21 cellular contexts compared by ENCODE assay signal in the genomic region with DNA sequence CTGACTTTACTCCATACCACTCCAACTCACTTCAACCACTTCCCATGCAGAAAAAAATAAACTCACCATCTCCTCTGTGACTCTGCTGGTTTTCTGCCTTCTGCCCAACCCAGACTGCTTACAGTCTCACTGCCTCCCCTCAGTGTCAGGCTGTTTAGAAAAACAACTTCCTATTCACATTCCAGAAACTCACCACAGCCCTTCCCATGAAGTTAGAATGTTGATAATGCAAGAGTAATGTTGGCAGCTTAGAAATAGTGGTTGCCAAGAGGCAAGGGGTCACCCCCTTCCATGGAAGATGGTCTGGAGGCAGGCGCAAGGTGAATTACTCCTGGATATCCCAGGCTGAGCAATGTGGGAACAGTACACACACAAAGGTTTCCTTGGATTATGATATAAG. TPM values are rescaled to one million over a fixed set of nuclear protein-coding genes. Genes with fewer than 3 reads are reported as not detected.
DNase-seq lines count a peak whose midpoint lies in the region; ATAC-seq and TF ChIP-seq lines count a peak whose summit lies in the region.
"Had no signal": no experiment of that assay in that cellular context is flagged by ENCODE, and none has a peak within 500 bp of the region (broad histone marks: within the 10 kb centered on the region; RNA-seq: fewer than 3 reads in every experiment).

Gene SELP, minus strand, starts transcription at position 119 of the 400 bp plus-strand sequence. Its CDS starts 50 bp downstream, at position 69.

- no peak for ATAC-seq in CD4-positive, CD25-positive, alpha-beta regulatory T cell (ENCODE audit: low read depth in 2 of 2)
- ATAC-seq in HG02973 (IDR thresholded peaks at IDR 0.05; ENCODE audit: unreplicated experiment) (no peak), HG03159 (IDR thresholded peaks at IDR 0.05; ENCODE audit: unreplicated experiment) (no peak)

- H3K36me3 Mint-ChIP-seq in CD4-positive, CD25-positive, alpha-beta regulatory T cell: peaks cover 32% of the 10 kb centered on the region

- peak within 1 kb of the TSS in 2 of 3 donors; percentile 74 to 75 for H3K27ac Mint-ChIP-seq in CD4-positive, CD25-positive, alpha-beta regulatory T cell
- H3K27ac Mint-ChIP-seq: activated CD4-positive, alpha-beta memory T cell treated with anti-CD3 and anti-CD28 coated beads for 36 hours had no signal

- H3K4me1 Mint-ChIP-seq in CD4-positive, CD25-positive, alpha-beta regulatory T cell: peaks cover 9 to 47% (median 38%) of the 10 kb centered on the region in 4 donors

- H3K36me3 ChIP-seq in CD4-positive, CD25-positive, alpha-beta regulatory T cell (ENCODE audit: control insufficient read depth, insufficient read depth, low read length): peaks cover 1% of the 10 kb centered on the region
- H3K36me3 ChIP-seq in neutrophil: no peaks in the 10 kb centered on the region
- H3K36me3 ChIP-seq: cardiac muscle cell, esophagus muscularis mucosa, stomach had no signal

- no peak for TF ChIP-seq CTCF in neutrophil (IDR thresholded peaks at IDR 0.05)

- no peaks in the 10 kb centered on the region for H3K27me3 ChIP-seq in CD4-positive, CD25-positive, alpha-beta regulatory T cell (ENCODE audit: control insufficient read depth, insufficient read depth, low read length)
- H3K27me3 ChIP-seq in neutrophil: no peaks in the 10 kb centered on the region
- H3K27me3 ChIP-seq: cardiac muscle cell, stomach had no signal

- H3K4me3 Mint-ChIP-seq in CD4-positive, CD25-positive, alpha-beta regulatory T cell: peak within 1 kb of the TSS in 1 of 4 donors; percentile 47
- H3K4me3 Mint-ChIP-seq: activated CD4-positive, alpha-beta memory T cell treated with anti-CD3 and anti-CD28 coated beads for 36 hours; immature natural killer cell had no signal

- DNase-seq in CD4-positive, CD25-positive, alpha-beta regulatory T cell: no peak
- DNase-seq in H4 (ENCODE audit: low spot score) (peak; percentile 44), glomerular endothelial cell (ENCODE audit: extremely low read depth, low read depth, low spot score) (no peak), UCSD-AML1 (lab: John Stamatoyannopoulos, UW; ENCODE audit: unreplicated experiment) (no peak), COR-L47 (lab: John Stamatoyannopoulos, UW) (no peak)
- DNase-seq: activated CD4-positive, alpha-beta memory T cell treated with anti-CD3 and anti-CD28 coated beads for 36 hours; activated T-cell treated with anti-CD3 and anti-CD28 coated beads, Interleukin-2, amount 50 U/mL, for 48 hours; EL; H7; immature natural killer cell; MV-4-11; NCI-H187 treated with DMSO at 0.1 percent for 48 hours; NCI-H446 treated with DMSO at 0.1 percent for 48 hours; stimulated activated CD4-positive, alpha-beta T cell treated with anti-CD3 and anti-CD28 coated beads, Interleukin-2, amount 100 ng/mL, for 48 hours; stomach had no signal

- peaks cover 2 to 17% (median 7%) of the 10 kb centered on the region in 7 donors for H3K9me3 Mint-ChIP-seq in CD4-positive, CD25-positive, alpha-beta regulatory T cell

- H3K4me3 ChIP-seq in CD4-positive, CD25-positive, alpha-beta regulatory T cell (ENCODE audit: low read depth, low read length): no peak within 1 kb of the TSS
- no peak within 1 kb of the TSS for H3K4me3 ChIP-seq in neutrophil (ENCODE audit: low read depth in 1 of 2, low read length in 1 of 2)
- H3K4me3 ChIP-seq: cardiac muscle cell, stomach had no signal

- peaks cover 11 to 19% of the 10 kb centered on the region in 2 experiments for H3K9me3 ChIP-seq in CD4-positive, CD25-positive, alpha-beta regulatory T cell (ENCODE audit: control insufficient read depth in 2 of 2, low read length in 2 of 2)
- H3K9me3 ChIP-seq in neutrophil: no peaks in the 10 kb centered on the region

- no peak within 1 kb of the TSS for H3K27ac ChIP-seq in CD4-positive, CD25-positive, alpha-beta regulatory T cell (ENCODE audit: insufficient read depth, low read length, poor library complexity, severe bottlenecking)
- H3K27ac ChIP-seq in neutrophil: peak within 1 kb of the TSS; percentile 57
- H3K27ac ChIP-seq: cardiac muscle cell, esophagus muscularis mucosa, HL-60, stomach had no signal

- H3K27me3 Mint-ChIP-seq in CD4-positive, CD25-positive, alpha-beta regulatory T cell: peaks cover 5% of the 10 kb centered on the region
- H3K27me3 Mint-ChIP-seq: activated CD4-positive, alpha-beta memory T cell treated with anti-CD3 and anti-CD28 coated beads for 36 hours had no signal

- H3K4me1 ChIP-seq in CD4-positive, CD25-positive, alpha-beta regulatory T cell (ENCODE audit: control insufficient read depth, insufficient read depth, low read length, poor library complexity, severe bottlenecking): peaks cover 7% of the 10 kb centered on the region
- H3K4me1 ChIP-seq in neutrophil (ENCODE audit: control insufficient read depth in 1 of 2, insufficient read depth in 1 of 2, low read depth in 1 of 2, low read length in 1 of 2): peaks cover 8 to 16% of the 10 kb centered on the region in 2 experiments
- H3K4me1 ChIP-seq: esophagus muscularis mucosa, stomach had no signal

RNA-seq across cellular contexts. Expression of gene SELP, which starts in this region (rescaled TPM):
- 12.1 TPM for total RNA-seq in CD4-positive, CD25-positive, alpha-beta regulatory T cell
- polyA plus RNA-seq in CD4-positive, CD25-positive, alpha-beta regulatory T cell: 10 to 100 TPM; 15.2 to 25.2 (median 22.5) TPM
- 0.37 and 1.7 TPM in 2 replicates for total RNA-seq in H4 (2014; rRNA removed; shearing (Covaris generic))
- total RNA-seq in glomerular endothelial cell: 15.4 and 27.7 TPM in 2 replicates
- total RNA-seq: cardiac muscle cell, H7 had no signal
- polyA plus RNA-seq: cardiac muscle cell had no signal
